30 cellular contexts compared by ENCODE assay signal in genomic region chr11:125368757-125369156, GRCh38.
"Had no signal": no experiment of that assay in that cellular context is flagged by ENCODE, and none has a peak within 500 bp of the region (broad histone marks: within the 10 kb centered on the region; RNA-seq: fewer than 3 reads in every experiment).

No MANE protein-coding gene starts in this region.

- H3K27me3 ChIP-seq: adrenal gland, body of pancreas, esophagus muscularis mucosa, gastroesophageal sphincter had no signal

- H3K9me3 ChIP-seq: adrenal gland, body of pancreas, esophagus muscularis mucosa, gastroesophageal sphincter had no signal

- H3K36me3 Mint-ChIP-seq: activated naive CD4-positive, alpha-beta T cell treated with anti-CD3 and anti-CD28 coated beads, Interleukin-2, amount 50 U/mL, for 24 hours; activated naive CD8-positive, alpha-beta T cell treated with anti-CD3 and anti-CD28 coated beads for 36 hours had no signal

- DNase-seq: activated CD4-positive, alpha-beta memory T cell treated with anti-CD3 and anti-CD28 coated beads, Interleukin-2, amount 10 ng/mL, durations not matched to agents 7 days and 5 days; activated CD4-positive, alpha-beta T cell treated with anti-CD3 and anti-CD28 coated beads for 36 hours; activated CD4-positive, alpha-beta T cell treated with anti-CD3 and anti-CD28 coated beads, Interleukin-2, amount 10 ng/mL, durations not matched to agents 24 days and 14 days; activated CD4-positive, alpha-beta T cell treated with anti-CD3 and anti-CD28 coated beads, Interleukin-2, amount 50 U/mL, for 4 hours; activated CD4-positive, CD25-positive, alpha-beta regulatory T cell; activated CD4-positive, CD25-positive, alpha-beta regulatory T cell treated with anti-CD3 and anti-CD28 coated beads, Interleukin-2, amount 50 U/mL, for 72 hours; activated CD8-positive, alpha-beta memory T cell treated with anti-CD3 and anti-CD28 coated beads, Interleukin-2, amount 50 U/mL, for 48 hours; activated effector memory CD4-positive, alpha-beta T cell treated with anti-CD3 and anti-CD28 coated beads, Interleukin-2, amount 50 U/mL, for 16 hours; activated naive CD4-positive, alpha-beta T cell treated with anti-CD3 and anti-CD28 coated beads for 36 hours; activated naive CD8-positive, alpha-beta T cell treated with anti-CD3 and anti-CD28 coated beads for 36 hours; activated naive CD8-positive, alpha-beta T cell treated with anti-CD3 and anti-CD28 coated beads, Interleukin-2, amount 50 U/mL, for 24 hours; activated T-cell treated with anti-CD3 and anti-CD28 coated beads for 4 hours; activated T-cell treated with anti-CD3 and anti-CD28 coated beads, Interleukin-2, amount 50 U/mL, for 4 hours; adrenal gland; amygdala; aorta; body of pancreas; cortex of kidney; dermis blood vessel endothelial cell; effector CD4-positive, alpha-beta T cell; effector memory CD8-positive, alpha-beta T cell; erythroblast; foreskin keratinocyte; T-helper 2 cell had no signal

- H3K4me1 ChIP-seq: adrenal gland had no signal

- H3K4me1 Mint-ChIP-seq: activated CD4-positive, alpha-beta T cell treated with anti-CD3 and anti-CD28 coated beads for 36 hours; activated CD4-positive, alpha-beta T cell treated with anti-CD3 and anti-CD28 coated beads, Interleukin-2, amount 10 ng/mL, durations not matched to agents 24 days and 14 days; activated naive CD4-positive, alpha-beta T cell treated with anti-CD3 and anti-CD28 coated beads, Interleukin-2, amount 50 U/mL, for 24 hours; activated naive CD8-positive, alpha-beta T cell treated with anti-CD3 and anti-CD28 coated beads for 36 hours; activated naive CD8-positive, alpha-beta T cell treated with anti-CD3 and anti-CD28 coated beads, Interleukin-2, amount 50 U/mL, for 24 hours had no signal

- H3K27ac ChIP-seq: adrenal gland, body of pancreas, cardiac muscle cell, esophagus muscularis mucosa, foreskin keratinocyte, gastroesophageal sphincter had no signal

- H3K4me3 ChIP-seq: adrenal gland, body of pancreas, cardiac muscle cell, esophagus muscularis mucosa, gastroesophageal sphincter had no signal

- FAIRE-seq: colon had no signal

- H3K27ac Mint-ChIP-seq: activated CD4-positive, alpha-beta memory T cell treated with anti-CD3 and anti-CD28 coated beads, Interleukin-2, amount 10 ng/mL, durations not matched to agents 7 days and 5 days; activated CD4-positive, alpha-beta T cell treated with anti-CD3 and anti-CD28 coated beads for 36 hours; activated CD4-positive, alpha-beta T cell treated with anti-CD3 and anti-CD28 coated beads, Interleukin-2, amount 10 ng/mL, durations not matched to agents 24 days and 14 days; activated naive CD4-positive, alpha-beta T cell treated with anti-CD3 and anti-CD28 coated beads for 36 hours; activated naive CD4-positive, alpha-beta T cell treated with anti-CD3 and anti-CD28 coated beads, Interleukin-2, amount 50 U/mL, for 24 hours; activated naive CD8-positive, alpha-beta T cell treated with anti-CD3 and anti-CD28 coated beads for 36 hours; activated naive CD8-positive, alpha-beta T cell treated with anti-CD3 and anti-CD28 coated beads, Interleukin-2, amount 50 U/mL, for 24 hours; activated T-helper 17 cell treated with anti-CD3 and anti-CD28 coated beads, Interleukin-2, amount 50 U/mL, for 72 hours; effector memory CD8-positive, alpha-beta T cell had no signal

- H3K9me3 Mint-ChIP-seq: activated CD4-positive, alpha-beta memory T cell treated with anti-CD3 and anti-CD28 coated beads, Interleukin-2, amount 10 ng/mL, durations not matched to agents 7 days and 5 days; activated CD4-positive, alpha-beta T cell treated with anti-CD3 and anti-CD28 coated beads, Interleukin-2, amount 10 ng/mL, durations not matched to agents 24 days and 14 days; activated naive CD4-positive, alpha-beta T cell treated with anti-CD3 and anti-CD28 coated beads for 36 hours; activated naive CD4-positive, alpha-beta T cell treated with anti-CD3 and anti-CD28 coated beads, Interleukin-2, amount 50 U/mL, for 24 hours; activated naive CD8-positive, alpha-beta T cell treated with anti-CD3 and anti-CD28 coated beads for 36 hours; activated naive CD8-positive, alpha-beta T cell treated with anti-CD3 and anti-CD28 coated beads, Interleukin-2, amount 50 U/mL, for 24 hours; activated T-cell treated with anti-CD3 and anti-CD28 coated beads, Interleukin-2, amount 50 U/mL, for 4 hours; activated T-helper 17 cell treated with anti-CD3 and anti-CD28 coated beads, Interleukin-2, amount 50 U/mL, for 72 hours; effector memory CD8-positive, alpha-beta T cell had no signal

- H3K36me3 ChIP-seq: adrenal gland, cardiac muscle cell had no signal

- H3K4me3 Mint-ChIP-seq: activated CD4-positive, alpha-beta memory T cell treated with anti-CD3 and anti-CD28 coated beads, Interleukin-2, amount 10 ng/mL, durations not matched to agents 7 days and 5 days; activated CD4-positive, alpha-beta T cell treated with anti-CD3 and anti-CD28 coated beads for 36 hours; activated CD4-positive, alpha-beta T cell treated with anti-CD3 and anti-CD28 coated beads, Interleukin-2, amount 10 ng/mL, durations not matched to agents 24 days and 14 days; activated naive CD4-positive, alpha-beta T cell treated with anti-CD3 and anti-CD28 coated beads for 36 hours; activated naive CD4-positive, alpha-beta T cell treated with anti-CD3 and anti-CD28 coated beads, Interleukin-2, amount 50 U/mL, for 24 hours; activated naive CD8-positive, alpha-beta T cell treated with anti-CD3 and anti-CD28 coated beads for 36 hours; activated naive CD8-positive, alpha-beta T cell treated with anti-CD3 and anti-CD28 coated beads, Interleukin-2, amount 50 U/mL, for 24 hours; activated T-cell treated with anti-CD3 and anti-CD28 coated beads, Interleukin-2, amount 50 U/mL, for 4 hours; activated T-helper 17 cell treated with anti-CD3 and anti-CD28 coated beads, Interleukin-2, amount 50 U/mL, for 72 hours; effector memory CD8-positive, alpha-beta T cell had no signal

- ATAC-seq: activated CD4-positive, alpha-beta T cell treated with anti-CD3 and anti-CD28 coated beads for 36 hours; activated naive CD8-positive, alpha-beta T cell treated with anti-CD3 and anti-CD28 coated beads, Interleukin-2, amount 50 U/mL, for 24 hours; activated T-cell treated with anti-CD3 and anti-CD28 coated beads, Interleukin-2, amount 50 U/mL, for 4 hours; activated T-helper 17 cell treated with anti-CD3 and anti-CD28 coated beads, Interleukin-2, amount 50 U/mL, for 72 hours; body of pancreas; effector memory CD8-positive, alpha-beta T cell; foreskin keratinocyte; gastroesophageal sphincter had no signal
